ENCODE assay signal across 1 cellular context in the genomic region with DNA sequence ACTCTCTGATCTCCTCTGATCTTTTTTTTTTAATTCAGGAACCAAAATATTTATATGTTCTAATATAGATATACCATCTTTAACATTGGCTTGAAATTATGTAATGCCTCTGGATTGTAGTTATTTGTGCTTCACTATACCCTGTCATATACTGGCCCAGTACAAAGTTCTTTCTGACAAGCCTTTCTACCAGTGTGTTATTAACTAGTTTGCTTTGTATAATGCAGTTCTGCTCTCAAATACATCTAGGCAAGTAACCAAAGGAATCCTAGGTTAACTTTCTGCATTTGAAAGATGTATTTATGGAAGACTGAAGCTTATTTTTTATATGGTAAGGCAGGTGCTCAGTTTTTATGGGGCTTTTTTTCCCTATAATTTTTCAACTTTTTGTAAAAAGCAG.
TF ChIP-seq lines count a peak whose summit lies in the region.

No MANE protein-coding gene starts in this region.

TF ChIP-seq in HepG2, 621 proteins besides CTCF, POLR2A, EP300 and RAD21 (continued from another document and continues in another):
- TF ChIP-seq ZNF230 (CRISPR knock-in tag; IDR thresholded peaks at IDR 0.05) (no peak), TAF1 (CRISPR knock-in tag; IDR thresholded peaks at IDR 0.05) (no peak), ASH2L (IDR thresholded peaks at IDR 0.05; ENCODE audit: insufficient read length, low read depth, low read length) (peak; percentile 73), SAP130 (CRISPR knock-in tag; IDR thresholded peaks at IDR 0.05; ENCODE audit: low read depth) (peak; percentile 59; the same call in 1 of the 2 replicates), ZBTB20 (CRISPR knock-in tag; IDR thresholded peaks at IDR 0.05; ENCODE audit: borderline replicate concordance, low read depth) (peak; percentile 79; the same call in 1 of the 2 replicates), MIXL1 (CRISPR knock-in tag; IDR thresholded peaks at IDR 0.05) (0 out of 2 replicates have a peak, but pooled peaks have one; percentile 27), FOXA3 (CRISPR knock-in tag; IDR thresholded peaks at IDR 0.05) (peak; percentile 43), TCF12 (IDR thresholded peaks at IDR 0.05) (no peak), TCF12 (CRISPR knock-in tag; IDR thresholded peaks at IDR 0.05) (no peak), TARDBP (CRISPR knock-in tag; IDR thresholded peaks at IDR 0.05) (0 out of 2 replicates have a peak, but pooled peaks have one; percentile 22), SOX13 (IDR thresholded peaks at IDR 0.05) (no peak), SOX13 (CRISPR knock-in tag; conservative IDR thresholded peaks at IDR 0.05 in 1 of 2, IDR thresholded peaks at IDR 0.05 in 1 of 2) (peak in 1 of 2 experiments; percentile 23; a peak in 1 of 4 replicates), ZNF652 (CRISPR knock-in tag; IDR thresholded peaks at IDR 0.05; ENCODE audit: borderline replicate concordance, low read depth) (0 out of 2 replicates have a peak, but pooled peaks have one; percentile 14), NPAS2 (CRISPR knock-in tag; IDR thresholded peaks at IDR 0.05; ENCODE audit: borderline replicate concordance) (no peak), HOXD1 (CRISPR knock-in tag; IDR thresholded peaks at IDR 0.05) (no peak), ZNF160 (CRISPR knock-in tag; IDR thresholded peaks at IDR 0.05) (no peak), RFX3 (CRISPR knock-in tag; IDR thresholded peaks at IDR 0.05) (no peak), HNF4G (IDR thresholded peaks at IDR 0.05; ENCODE audit: borderline replicate concordance, low read depth, low read length) (peak; percentile 57), HNF4G (CRISPR knock-in tag; IDR thresholded peaks at IDR 0.05; ENCODE audit: borderline replicate concordance, low read depth) (no peak), ZNF670 (CRISPR knock-in tag; IDR thresholded peaks at IDR 0.05; ENCODE audit: borderline replicate concordance) (no peak), NRL (CRISPR knock-in tag; IDR thresholded peaks at IDR 0.05; ENCODE audit: borderline replicate concordance) (no peak), NAIF1 (CRISPR knock-in tag; IDR thresholded peaks at IDR 0.05; ENCODE audit: borderline replicate concordance) (no peak), KDM3A (CRISPR knock-in tag; IDR thresholded peaks at IDR 0.05; ENCODE audit: low read depth) (no peak), ZNF883 (CRISPR knock-in tag; IDR thresholded peaks at IDR 0.05; ENCODE audit: not compliant biosample characterization) (no peak), HIVEP1 (CRISPR knock-in tag; IDR thresholded peaks at IDR 0.05) (no peak), HNRNPL (IDR thresholded peaks at IDR 0.05; ENCODE audit: low read depth, low read length) (no peak), HNF4A (CRISPR knock-in tag; IDR thresholded peaks at IDR 0.05) (peak; percentile 67), KDM5A (IDR thresholded peaks at IDR 0.05; ENCODE audit: borderline replicate concordance, low read length) (no peak)
- TF ChIP-seq, protein P1, sequence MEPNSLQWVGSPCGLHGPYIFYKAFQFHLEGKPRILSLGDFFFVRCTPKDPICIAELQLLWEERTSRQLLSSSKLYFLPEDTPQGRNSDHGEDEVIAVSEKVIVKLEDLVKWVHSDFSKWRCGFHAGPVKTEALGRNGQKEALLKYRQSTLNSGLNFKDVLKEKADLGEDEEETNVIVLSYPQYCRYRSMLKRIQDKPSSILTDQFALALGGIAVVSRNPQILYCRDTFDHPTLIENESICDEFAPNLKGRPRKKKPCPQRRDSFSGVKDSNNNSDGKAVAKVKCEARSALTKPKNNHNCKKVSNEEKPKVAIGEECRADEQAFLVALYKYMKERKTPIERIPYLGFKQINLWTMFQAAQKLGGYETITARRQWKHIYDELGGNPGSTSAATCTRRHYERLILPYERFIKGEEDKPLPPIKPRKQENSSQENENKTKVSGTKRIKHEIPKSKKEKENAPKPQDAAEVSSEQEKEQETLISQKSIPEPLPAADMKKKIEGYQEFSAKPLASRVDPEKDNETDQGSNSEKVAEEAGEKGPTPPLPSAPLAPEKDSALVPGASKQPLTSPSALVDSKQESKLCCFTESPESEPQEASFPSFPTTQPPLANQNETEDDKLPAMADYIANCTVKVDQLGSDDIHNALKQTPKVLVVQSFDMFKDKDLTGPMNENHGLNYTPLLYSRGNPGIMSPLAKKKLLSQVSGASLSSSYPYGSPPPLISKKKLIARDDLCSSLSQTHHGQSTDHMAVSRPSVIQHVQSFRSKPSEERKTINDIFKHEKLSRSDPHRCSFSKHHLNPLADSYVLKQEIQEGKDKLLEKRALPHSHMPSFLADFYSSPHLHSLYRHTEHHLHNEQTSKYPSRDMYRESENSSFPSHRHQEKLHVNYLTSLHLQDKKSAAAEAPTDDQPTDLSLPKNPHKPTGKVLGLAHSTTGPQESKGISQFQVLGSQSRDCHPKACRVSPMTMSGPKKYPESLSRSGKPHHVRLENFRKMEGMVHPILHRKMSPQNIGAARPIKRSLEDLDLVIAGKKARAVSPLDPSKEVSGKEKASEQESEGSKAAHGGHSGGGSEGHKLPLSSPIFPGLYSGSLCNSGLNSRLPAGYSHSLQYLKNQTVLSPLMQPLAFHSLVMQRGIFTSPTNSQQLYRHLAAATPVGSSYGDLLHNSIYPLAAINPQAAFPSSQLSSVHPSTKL (CRISPR knock-in tag; IDR thresholded peaks at IDR 0.05), result peak; percentile 42
- TF ChIP-seq, protein P2, sequence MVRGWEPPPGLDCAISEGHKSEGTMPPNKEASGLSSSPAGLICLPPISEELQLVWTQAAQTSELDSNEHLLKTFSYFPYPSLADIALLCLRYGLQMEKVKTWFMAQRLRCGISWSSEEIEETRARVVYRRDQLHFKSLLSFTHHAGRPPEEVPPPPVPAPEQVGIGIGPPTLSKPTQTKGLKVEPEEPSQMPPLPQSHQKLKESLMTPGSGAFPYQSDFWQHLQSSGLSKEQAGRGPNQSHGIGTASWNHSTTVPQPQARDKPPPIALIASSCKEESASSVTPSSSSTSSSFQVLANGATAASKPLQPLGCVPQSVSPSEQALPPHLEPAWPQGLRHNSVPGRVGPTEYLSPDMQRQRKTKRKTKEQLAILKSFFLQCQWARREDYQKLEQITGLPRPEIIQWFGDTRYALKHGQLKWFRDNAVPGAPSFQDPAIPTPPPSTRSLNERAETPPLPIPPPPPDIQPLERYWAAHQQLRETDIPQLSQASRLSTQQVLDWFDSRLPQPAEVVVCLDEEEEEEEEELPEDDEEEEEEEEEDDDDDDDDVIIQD (CRISPR knock-in tag; IDR thresholded peaks at IDR 0.05; ENCODE audit: low read depth), result peak; percentile 29; the same call in 1 of the 2 replicates
- TF ChIP-seq, protein P3, sequence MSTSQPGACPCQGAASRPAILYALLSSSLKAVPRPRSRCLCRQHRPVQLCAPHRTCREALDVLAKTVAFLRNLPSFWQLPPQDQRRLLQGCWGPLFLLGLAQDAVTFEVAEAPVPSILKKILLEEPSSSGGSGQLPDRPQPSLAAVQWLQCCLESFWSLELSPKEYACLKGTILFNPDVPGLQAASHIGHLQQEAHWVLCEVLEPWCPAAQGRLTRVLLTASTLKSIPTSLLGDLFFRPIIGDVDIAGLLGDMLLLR (CRISPR knock-in tag; IDR thresholded peaks at IDR 0.05), result no peak
- TF ChIP-seq, protein P4, sequence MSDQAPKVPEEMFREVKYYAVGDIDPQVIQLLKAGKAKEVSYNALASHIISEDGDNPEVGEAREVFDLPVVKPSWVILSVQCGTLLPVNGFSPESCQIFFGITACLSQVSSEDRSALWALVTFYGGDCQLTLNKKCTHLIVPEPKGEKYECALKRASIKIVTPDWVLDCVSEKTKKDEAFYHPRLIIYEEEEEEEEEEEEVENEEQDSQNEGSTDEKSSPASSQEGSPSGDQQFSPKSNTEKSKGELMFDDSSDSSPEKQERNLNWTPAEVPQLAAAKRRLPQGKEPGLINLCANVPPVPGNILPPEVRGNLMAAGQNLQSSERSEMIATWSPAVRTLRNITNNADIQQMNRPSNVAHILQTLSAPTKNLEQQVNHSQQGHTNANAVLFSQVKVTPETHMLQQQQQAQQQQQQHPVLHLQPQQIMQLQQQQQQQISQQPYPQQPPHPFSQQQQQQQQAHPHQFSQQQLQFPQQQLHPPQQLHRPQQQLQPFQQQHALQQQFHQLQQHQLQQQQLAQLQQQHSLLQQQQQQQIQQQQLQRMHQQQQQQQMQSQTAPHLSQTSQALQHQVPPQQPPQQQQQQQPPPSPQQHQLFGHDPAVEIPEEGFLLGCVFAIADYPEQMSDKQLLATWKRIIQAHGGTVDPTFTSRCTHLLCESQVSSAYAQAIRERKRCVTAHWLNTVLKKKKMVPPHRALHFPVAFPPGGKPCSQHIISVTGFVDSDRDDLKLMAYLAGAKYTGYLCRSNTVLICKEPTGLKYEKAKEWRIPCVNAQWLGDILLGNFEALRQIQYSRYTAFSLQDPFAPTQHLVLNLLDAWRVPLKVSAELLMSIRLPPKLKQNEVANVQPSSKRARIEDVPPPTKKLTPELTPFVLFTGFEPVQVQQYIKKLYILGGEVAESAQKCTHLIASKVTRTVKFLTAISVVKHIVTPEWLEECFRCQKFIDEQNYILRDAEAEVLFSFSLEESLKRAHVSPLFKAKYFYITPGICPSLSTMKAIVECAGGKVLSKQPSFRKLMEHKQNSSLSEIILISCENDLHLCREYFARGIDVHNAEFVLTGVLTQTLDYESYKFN (CRISPR knock-in tag; conservative IDR thresholded peaks at IDR 0.05), result peak; percentile 79
- TF ChIP-seq, protein P5, sequence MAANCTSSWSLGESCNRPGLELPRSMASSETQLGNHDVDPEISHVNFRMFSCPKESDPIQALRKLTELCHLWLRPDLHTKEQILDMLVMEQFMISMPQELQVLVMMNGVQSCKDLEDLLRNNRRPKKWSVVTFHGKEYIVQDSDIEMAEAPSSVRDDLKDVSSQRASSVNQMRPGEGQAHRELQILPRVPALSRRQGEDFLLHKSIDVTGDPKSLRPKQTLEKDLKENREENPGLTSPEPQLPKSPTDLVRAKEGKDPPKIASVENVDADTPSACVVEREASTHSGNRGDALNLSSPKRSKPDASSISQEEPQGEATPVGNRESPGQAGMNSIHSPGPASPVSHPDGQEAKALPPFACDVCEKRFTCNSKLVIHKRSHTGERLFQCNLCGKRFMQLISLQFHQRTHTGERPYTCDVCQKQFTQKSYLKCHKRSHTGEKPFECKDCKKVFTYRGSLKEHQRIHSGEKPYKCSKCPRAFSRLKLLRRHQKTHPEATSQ (CRISPR knock-in tag; IDR thresholded peaks at IDR 0.05; ENCODE audit: borderline replicate concordance), result no peak
- TF ChIP-seq, protein P6, sequence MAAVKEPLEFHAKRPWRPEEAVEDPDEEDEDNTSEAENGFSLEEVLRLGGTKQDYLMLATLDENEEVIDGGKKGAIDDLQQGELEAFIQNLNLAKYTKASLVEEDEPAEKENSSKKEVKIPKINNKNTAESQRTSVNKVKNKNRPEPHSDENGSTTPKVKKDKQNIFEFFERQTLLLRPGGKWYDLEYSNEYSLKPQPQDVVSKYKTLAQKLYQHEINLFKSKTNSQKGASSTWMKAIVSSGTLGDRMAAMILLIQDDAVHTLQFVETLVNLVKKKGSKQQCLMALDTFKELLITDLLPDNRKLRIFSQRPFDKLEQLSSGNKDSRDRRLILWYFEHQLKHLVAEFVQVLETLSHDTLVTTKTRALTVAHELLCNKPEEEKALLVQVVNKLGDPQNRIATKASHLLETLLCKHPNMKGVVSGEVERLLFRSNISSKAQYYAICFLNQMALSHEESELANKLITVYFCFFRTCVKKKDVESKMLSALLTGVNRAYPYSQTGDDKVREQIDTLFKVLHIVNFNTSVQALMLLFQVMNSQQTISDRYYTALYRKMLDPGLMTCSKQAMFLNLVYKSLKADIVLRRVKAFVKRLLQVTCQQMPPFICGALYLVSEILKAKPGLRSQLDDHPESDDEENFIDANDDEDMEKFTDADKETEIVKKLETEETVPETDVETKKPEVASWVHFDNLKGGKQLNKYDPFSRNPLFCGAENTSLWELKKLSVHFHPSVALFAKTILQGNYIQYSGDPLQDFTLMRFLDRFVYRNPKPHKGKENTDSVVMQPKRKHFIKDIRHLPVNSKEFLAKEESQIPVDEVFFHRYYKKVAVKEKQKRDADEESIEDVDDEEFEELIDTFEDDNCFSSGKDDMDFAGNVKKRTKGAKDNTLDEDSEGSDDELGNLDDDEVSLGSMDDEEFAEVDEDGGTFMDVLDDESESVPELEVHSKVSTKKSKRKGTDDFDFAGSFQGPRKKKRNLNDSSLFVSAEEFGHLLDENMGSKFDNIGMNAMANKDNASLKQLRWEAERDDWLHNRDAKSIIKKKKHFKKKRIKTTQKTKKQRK (IDR thresholded peaks at IDR 0.05; ENCODE audit: low read length), result no peak
- TF ChIP-seq, protein P7, sequence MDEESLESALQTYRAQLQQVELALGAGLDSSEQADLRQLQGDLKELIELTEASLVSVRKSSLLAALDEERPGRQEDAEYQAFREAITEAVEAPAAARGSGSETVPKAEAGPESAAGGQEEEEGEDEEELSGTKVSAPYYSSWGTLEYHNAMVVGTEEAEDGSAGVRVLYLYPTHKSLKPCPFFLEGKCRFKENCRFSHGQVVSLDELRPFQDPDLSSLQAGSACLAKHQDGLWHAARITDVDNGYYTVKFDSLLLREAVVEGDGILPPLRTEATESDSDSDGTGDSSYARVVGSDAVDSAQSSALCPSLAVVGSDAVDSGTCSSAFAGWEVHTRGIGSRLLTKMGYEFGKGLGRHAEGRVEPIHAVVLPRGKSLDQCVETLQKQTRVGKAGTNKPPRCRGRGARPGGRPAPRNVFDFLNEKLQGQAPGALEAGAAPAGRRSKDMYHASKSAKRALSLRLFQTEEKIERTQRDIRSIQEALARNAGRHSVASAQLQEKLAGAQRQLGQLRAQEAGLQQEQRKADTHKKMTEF (CRISPR knock-in tag; IDR thresholded peaks at IDR 0.05), result 0 out of 2 replicates have a peak, but pooled peaks have one; percentile 17
- TF ChIP-seq, protein P8, sequence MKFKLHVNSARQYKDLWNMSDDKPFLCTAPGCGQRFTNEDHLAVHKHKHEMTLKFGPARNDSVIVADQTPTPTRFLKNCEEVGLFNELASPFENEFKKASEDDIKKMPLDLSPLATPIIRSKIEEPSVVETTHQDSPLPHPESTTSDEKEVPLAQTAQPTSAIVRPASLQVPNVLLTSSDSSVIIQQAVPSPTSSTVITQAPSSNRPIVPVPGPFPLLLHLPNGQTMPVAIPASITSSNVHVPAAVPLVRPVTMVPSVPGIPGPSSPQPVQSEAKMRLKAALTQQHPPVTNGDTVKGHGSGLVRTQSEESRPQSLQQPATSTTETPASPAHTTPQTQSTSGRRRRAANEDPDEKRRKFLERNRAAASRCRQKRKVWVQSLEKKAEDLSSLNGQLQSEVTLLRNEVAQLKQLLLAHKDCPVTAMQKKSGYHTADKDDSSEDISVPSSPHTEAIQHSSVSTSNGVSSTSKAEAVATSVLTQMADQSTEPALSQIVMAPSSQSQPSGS (CRISPR knock-in tag; IDR thresholded peaks at IDR 0.05), result 0 out of 2 replicates have a peak, but pooled peaks have one; percentile 22
- TF ChIP-seq, protein P9, sequence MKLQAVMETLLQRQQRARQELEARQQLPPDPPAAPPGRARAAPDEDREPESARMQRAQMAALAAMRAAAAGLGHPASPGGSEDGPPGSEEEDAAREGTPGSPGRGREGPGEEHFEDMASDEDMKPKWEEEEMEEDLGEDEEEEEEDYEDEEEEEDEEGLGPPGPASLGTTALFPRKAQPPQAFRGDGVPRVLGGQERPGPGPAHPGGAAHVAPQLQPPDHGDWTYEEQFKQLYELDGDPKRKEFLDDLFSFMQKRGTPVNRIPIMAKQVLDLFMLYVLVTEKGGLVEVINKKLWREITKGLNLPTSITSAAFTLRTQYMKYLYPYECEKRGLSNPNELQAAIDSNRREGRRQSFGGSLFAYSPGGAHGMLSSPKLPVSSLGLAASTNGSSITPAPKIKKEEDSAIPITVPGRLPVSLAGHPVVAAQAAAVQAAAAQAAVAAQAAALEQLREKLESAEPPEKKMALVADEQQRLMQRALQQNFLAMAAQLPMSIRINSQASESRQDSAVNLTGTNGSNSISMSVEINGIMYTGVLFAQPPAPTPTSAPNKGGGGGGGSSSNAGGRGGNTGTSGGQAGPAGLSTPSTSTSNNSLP (IDR thresholded peaks at IDR 0.05; ENCODE audit: low read depth, low read length), result 0 out of 2 replicates have a peak, but pooled peaks have one; percentile 30
